In genomic region chr14:55399912-55400311, GRCh38 we compare ENCODE assay signal across 23 cellular contexts. TPM values are rescaled to one million over a fixed set of nuclear protein-coding genes. Genes with fewer than 3 reads are reported as not detected.
DNase-seq lines count a peak whose midpoint lies in the region; ATAC-seq and TF ChIP-seq lines count a peak whose summit lies in the region.
"Had no signal": no experiment of that assay in that cellular context is flagged by ENCODE, and none has a peak within 500 bp of the region (broad histone marks: within the 10 kb centered on the region; RNA-seq: fewer than 3 reads in every experiment).

No MANE protein-coding gene starts in this region.

- intact Hi-C loops in Right ventricle myocardium superior (cut with DNase I) (no loop called here), cardiac septum (cut with DNase I) (no loop called here), tibial artery (cut with DNase I; ENCODE audit: low total_unique reads) (no loop called here)

- H3K36me3 Mint-ChIP-seq in activated naive CD8-positive, alpha-beta T cell treated with anti-CD3 and anti-CD28 coated beads, Interleukin-2, amount 50 U/mL, for 24 hours (ENCODE audit: low read depth) = peaks cover 5% of the 10 kb centered on the region
- H3K36me3 Mint-ChIP-seq in natural killer cell treated with Interleukin-12 subunit alpha and Interleukin-12 subunit beta and Interleukin-15 and Interleukin-18, amount 100 ng/mL, for 72 hours = peaks cover 3% of the 10 kb centered on the region

- TF ChIP-seq CTCF in tibial artery (IDR thresholded peaks at IDR 0.05) = no peak

- ATAC-seq in Right ventricle myocardium superior (ENCODE audit: poor library complexity) (peak; percentile 24), GM18861 (IDR thresholded peaks at IDR 0.05; ENCODE audit: unreplicated experiment) (no peak)
- peak; percentile 80 for ATAC-seq in activated naive CD8-positive, alpha-beta T cell treated with anti-CD3 and anti-CD28 coated beads, Interleukin-2, amount 50 U/mL, for 24 hours
- no peak for ATAC-seq in natural killer cell treated with Interleukin-12 subunit alpha and Interleukin-12 subunit beta and Interleukin-15 and Interleukin-18, amount 100 ng/mL, for 72 hours
- ATAC-seq: left lobe of liver had no signal

- no peak overlapping the region for H3K4me3 Mint-ChIP-seq in activated naive CD8-positive, alpha-beta T cell treated with anti-CD3 and anti-CD28 coated beads, Interleukin-2, amount 50 U/mL, for 24 hours
- no peak overlapping the region for H3K4me3 Mint-ChIP-seq in natural killer cell treated with Interleukin-12 subunit alpha and Interleukin-12 subunit beta and Interleukin-15 and Interleukin-18, amount 100 ng/mL, for 72 hours
- H3K4me3 Mint-ChIP-seq: activated CD4-positive, alpha-beta T cell treated with anti-CD3 and anti-CD28 coated beads, Interleukin-2, amount 10 ng/mL, durations not matched to agents 7 days and 5 days; activated T-helper 1 cell treated with anti-CD3 and anti-CD28 coated beads, Interleukin-12 subunit alpha, Interleukin-12 subunit beta, Interleukin-2, Interleukin-4 antibody, amounts not matched to agents 30 ng/mL and 10 ng/mL and 1 ng/mL, durations not matched to agents 14 hours and 24 hours and 36 hours; CD4-positive, CD25-positive, alpha-beta regulatory T cell; IgD-negative memory B cell had no signal

- H3K36me3 ChIP-seq in tibial artery = peaks cover 5 to 12% (median 9%) of the 10 kb centered on the region in 3 donors
- H3K36me3 ChIP-seq: adrenal gland had no signal

- H3K9me3 Mint-ChIP-seq in activated naive CD8-positive, alpha-beta T cell treated with anti-CD3 and anti-CD28 coated beads, Interleukin-2, amount 50 U/mL, for 24 hours = no peaks in the 10 kb centered on the region
- no peaks in the 10 kb centered on the region for H3K9me3 Mint-ChIP-seq in natural killer cell treated with Interleukin-12 subunit alpha and Interleukin-12 subunit beta and Interleukin-15 and Interleukin-18, amount 100 ng/mL, for 72 hours
- H3K9me3 Mint-ChIP-seq: activated CD4-positive, alpha-beta T cell treated with anti-CD3 and anti-CD28 coated beads, Interleukin-2, amount 10 ng/mL, durations not matched to agents 7 days and 5 days; activated T-helper 1 cell treated with anti-CD3 and anti-CD28 coated beads, Interleukin-12 subunit alpha, Interleukin-12 subunit beta, Interleukin-2, Interleukin-4 antibody, amounts not matched to agents 30 ng/mL and 10 ng/mL and 1 ng/mL, durations not matched to agents 14 hours and 24 hours and 36 hours; CD4-positive, CD25-positive, alpha-beta regulatory T cell; IgD-negative memory B cell had no signal

- H3K4me3 ChIP-seq in tibial artery = no peak overlapping the region
- H3K4me3 ChIP-seq: adrenal gland, SK-N-MC, upper lobe of left lung had no signal

- no peaks in the 10 kb centered on the region for H3K9me3 ChIP-seq in tibial artery
- H3K9me3 ChIP-seq: adrenal gland, upper lobe of left lung had no signal

- no peaks in the 10 kb centered on the region for H3K27me3 ChIP-seq in tibial artery
- H3K27me3 ChIP-seq: adrenal gland, upper lobe of left lung had no signal

- H3K4me1 Mint-ChIP-seq in activated naive CD8-positive, alpha-beta T cell treated with anti-CD3 and anti-CD28 coated beads, Interleukin-2, amount 50 U/mL, for 24 hours = peaks cover 40% of the 10 kb centered on the region
- peaks cover 4 to 8% of the 10 kb centered on the region in 2 donors for H3K4me1 Mint-ChIP-seq in natural killer cell treated with Interleukin-12 subunit alpha and Interleukin-12 subunit beta and Interleukin-15 and Interleukin-18, amount 100 ng/mL, for 72 hours (ENCODE audit: low read depth in 2 of 2)

- DNase-seq in Right ventricle myocardium superior = no peak
- DNase-seq in cardiac septum (ENCODE audit: low spot score) = no peak
- peak; percentile 14 for DNase-seq in activated naive CD8-positive, alpha-beta T cell treated with anti-CD3 and anti-CD28 coated beads, Interleukin-2, amount 50 U/mL, for 24 hours
- DNase-seq in iris pigment epithelial cell (ENCODE audit: low read depth) = peak; percentile 44
- DNase-seq in tibial artery = no peak
- DNase-seq in natural killer cell treated with Interleukin-12 subunit alpha and Interleukin-12 subunit beta and Interleukin-15 and Interleukin-18, amount 100 ng/mL, for 72 hours (ENCODE audit: low spot score) = no peak
- no peak for DNase-seq in HuH-7.5 (ENCODE audit: low spot score)
- DNase-seq: activated CD4-positive, alpha-beta T cell treated with anti-CD3 and anti-CD28 coated beads, Interleukin-2, amount 10 ng/mL, durations not matched to agents 7 days and 5 days; adrenal gland; DMS153; NCI-H1048; NCI-H69; OCI-M1; upper lobe of left lung had no signal

- no peaks in the 10 kb centered on the region for H3K27me3 Mint-ChIP-seq in activated naive CD8-positive, alpha-beta T cell treated with anti-CD3 and anti-CD28 coated beads, Interleukin-2, amount 50 U/mL, for 24 hours
- no peaks in the 10 kb centered on the region for H3K27me3 Mint-ChIP-seq in natural killer cell treated with Interleukin-12 subunit alpha and Interleukin-12 subunit beta and Interleukin-15 and Interleukin-18, amount 100 ng/mL, for 72 hours
- H3K27me3 Mint-ChIP-seq: activated CD4-positive, alpha-beta T cell treated with anti-CD3 and anti-CD28 coated beads, Interleukin-2, amount 10 ng/mL, durations not matched to agents 7 days and 5 days; CD4-positive, CD25-positive, alpha-beta regulatory T cell; IgD-negative memory B cell had no signal

- peaks cover 0 to 60% (median 15%) of the 10 kb centered on the region in 4 donors for H3K4me1 ChIP-seq in tibial artery

- no peak overlapping the region for H3K27ac Mint-ChIP-seq in activated naive CD8-positive, alpha-beta T cell treated with anti-CD3 and anti-CD28 coated beads, Interleukin-2, amount 50 U/mL, for 24 hours
- no peak overlapping the region for H3K27ac Mint-ChIP-seq in natural killer cell treated with Interleukin-12 subunit alpha and Interleukin-12 subunit beta and Interleukin-15 and Interleukin-18, amount 100 ng/mL, for 72 hours
- H3K27ac Mint-ChIP-seq: activated CD4-positive, alpha-beta T cell treated with anti-CD3 and anti-CD28 coated beads, Interleukin-2, amount 10 ng/mL, durations not matched to agents 7 days and 5 days; activated T-helper 1 cell treated with anti-CD3 and anti-CD28 coated beads, Interleukin-12 subunit alpha, Interleukin-12 subunit beta, Interleukin-2, Interleukin-4 antibody, amounts not matched to agents 30 ng/mL and 10 ng/mL and 1 ng/mL, durations not matched to agents 14 hours and 24 hours and 36 hours; CD4-positive, CD25-positive, alpha-beta regulatory T cell; IgD-negative memory B cell had no signal

- H3K27ac ChIP-seq in tibial artery = peak overlapping the region; percentile 66 to 74
- H3K27ac ChIP-seq: SK-N-MC, upper lobe of left lung had no signal

RNA-seq across cellular contexts. Expression of gene ATG14, which starts 11.7 kb away (rescaled TPM):
- total RNA-seq in Right ventricle myocardium superior (12.3 TPM), cardiac septum (12.5 TPM)
- total RNA-seq in natural killer cell treated with Interleukin-12 subunit alpha and Interleukin-12 subunit beta and Interleukin-15 and Interleukin-18, amount 100 ng/mL, for 72 hours = 1 to 10 TPM; 7.2 to 7.3 TPM

RNA-seq across cellular contexts. Expression of gene TBPL2, which starts 40.5 kb away (rescaled TPM):
- total RNA-seq in Right ventricle myocardium superior (not detected), cardiac septum (not detected)
- total RNA-seq in natural killer cell treated with Interleukin-12 subunit alpha and Interleukin-12 subunit beta and Interleukin-15 and Interleukin-18, amount 100 ng/mL, for 72 hours = not detected
- total RNA-seq: activated CD4-positive, alpha-beta T cell treated with anti-CD3 and anti-CD28 coated beads, Interleukin-2, amount 10 ng/mL, durations not matched to agents 7 days and 5 days; activated T-helper 1 cell treated with anti-CD3 and anti-CD28 coated beads, Interleukin-12 subunit alpha, Interleukin-12 subunit beta, Interleukin-2, Interleukin-4 antibody, amounts not matched to agents 30 ng/mL and 10 ng/mL and 1 ng/mL, durations not matched to agents 14 hours and 24 hours and 36 hours; adrenal gland; CD4-positive, CD25-positive, alpha-beta regulatory T cell; fibroblast of villous mesenchyme; H1; left lobe of liver; omental fat pad; upper lobe of left lung had no signal

Comparison
In these comparisons a context has a peak if more than half of its experiments do, and no peak if none do; other contexts are left out.
1. ATAC-seq: peak in Right ventricle myocardium superior (single experiment) and activated naive CD8-positive, alpha-beta T cell treated with anti-CD3 and anti-CD28 coated beads, Interleukin-2, amount 50 U/mL, for 24 hours (single experiment); none in GM18861 (single experiment) and natural killer cell treated with Interleukin-12 subunit alpha and Interleukin-12 subunit beta and Interleukin-15 and Interleukin-18, amount 100 ng/mL, for 72 hours (0 of 2).
2. DNase-seq: peak in activated naive CD8-positive, alpha-beta T cell treated with anti-CD3 and anti-CD28 coated beads, Interleukin-2, amount 50 U/mL, for 24 hours (single experiment) and iris pigment epithelial cell (single experiment); none in Right ventricle myocardium superior (single experiment), cardiac septum (single experiment), tibial artery (0 of 2), natural killer cell treated with Interleukin-12 subunit alpha and Interleukin-12 subunit beta and Interleukin-15 and Interleukin-18, amount 100 ng/mL, for 72 hours (single experiment) and HuH-7.5 (single experiment).